ENCODE assay signal across 8 cellular contexts in the genomic region with DNA sequence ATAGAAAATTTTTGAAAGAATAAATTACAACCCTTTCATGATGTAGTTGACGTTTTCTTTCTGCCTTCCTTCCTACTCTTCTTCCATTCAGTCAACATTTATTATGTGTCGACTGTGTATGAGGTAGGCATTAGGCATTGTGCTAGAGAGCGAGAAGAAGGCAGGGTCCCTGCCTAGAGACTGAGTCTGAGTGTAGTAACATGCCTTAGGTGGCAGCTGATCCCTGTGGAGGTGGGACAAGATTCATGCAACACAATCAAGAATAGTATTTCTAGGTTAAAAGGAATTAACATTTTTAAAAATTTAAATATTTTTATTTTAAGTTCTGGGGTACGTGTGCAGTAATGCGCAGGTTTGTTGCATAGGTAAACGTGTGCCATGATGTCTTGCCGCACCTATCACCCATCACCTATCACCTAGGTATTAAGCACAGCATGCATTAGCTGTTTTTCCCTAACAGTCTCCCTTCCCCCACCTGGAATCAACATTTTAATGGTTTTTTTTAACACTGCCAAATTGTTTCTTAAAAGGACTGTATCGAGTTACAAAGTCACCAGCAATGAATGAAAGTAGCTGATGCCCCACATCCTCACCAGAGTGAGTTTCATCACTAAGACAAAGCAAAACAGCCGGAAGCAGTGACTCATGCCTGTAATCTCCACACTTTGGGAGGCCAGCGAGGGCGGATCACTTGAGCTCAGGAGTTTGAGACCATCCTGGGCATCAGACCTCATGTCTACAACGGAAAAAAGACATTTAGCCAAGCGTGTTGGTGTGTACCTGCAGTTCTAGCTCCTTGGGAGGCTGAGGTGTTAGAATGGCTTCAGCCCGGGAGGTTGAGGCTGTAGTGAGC.
DNase-seq lines count a peak whose midpoint lies in the region; ATAC-seq and TF ChIP-seq lines count a peak whose summit lies in the region.

No MANE protein-coding gene starts in this region.

- no peak for TF ChIP-seq RAD21 in liver (IDR thresholded peaks at IDR 0.05)

- no peak for TF ChIP-seq POLR2A in transverse colon (IDR thresholded peaks at IDR 0.05)

- no TSS peak for BruUV-seq in OCI-LY7 (replicated peaks; lab: Mats Ljungman, UMichigan)

- H3K27me3 ChIP-seq in liver (ENCODE audit: control insufficient read depth in 4 of 4, insufficient read depth in 4 of 4, low read length in 3 of 4) (no peaks in the 10 kb centered on the region), transverse colon (no peaks in the 10 kb centered on the region)

- peaks cover 0 to 3% (median 2%) of the 10 kb centered on the region in 4 donors for H3K4me1 ChIP-seq in liver (ENCODE audit: control insufficient read depth in 4 of 4, insufficient read depth in 4 of 4, low read length in 3 of 4)
- H3K4me1 ChIP-seq in transverse colon, result no peaks in the 10 kb centered on the region
- H3K4me1 ChIP-seq in OCI-LY7 (ENCODE audit: insufficient read depth, low read length, poor library complexity, severe bottlenecking), result no peaks in the 10 kb centered on the region

- H3K27ac Mint-ChIP-seq in activated naive CD4-positive, alpha-beta T cell treated with anti-CD3 and anti-CD28 coated beads for 36 hours, result no peak overlapping the region

- DNase-seq in activated naive CD4-positive, alpha-beta T cell treated with anti-CD3 and anti-CD28 coated beads for 36 hours, result peak; percentile 31
- no peak for DNase-seq in activated naive CD4-positive, alpha-beta T cell (lab: John Stamatoyannopoulos, UW)
- peak; percentile 94 for DNase-seq in NOMO-1 treated with DMSO at 0.1 percent for 48 hours (lab: John Stamatoyannopoulos, UW; ENCODE audit: unreplicated experiment)
- peak; percentile 90 for DNase-seq in astrocyte of the hippocampus (ENCODE audit: low read depth, low spot score)
- no peak for DNase-seq in transverse colon
- DNase-seq in OCI-LY7 (ENCODE audit: low spot score), result no peak

- H4K20me1 ChIP-seq in OCI-LY7 (ENCODE audit: insufficient read depth, low read length), result no peaks in the 10 kb centered on the region

- WGBS in liver, result 76% methylated on average over 14 of the region's 14 CpGs
- 66 to 82% methylated on average over 7 to 14 of the region's 14 CpGs for WGBS in transverse colon (ENCODE audit: low coverage in 1 of 2), 2 donors

- H3K36me3 ChIP-seq in liver (ENCODE audit: control insufficient read depth in 4 of 4, insufficient read depth in 3 of 4, low read depth in 1 of 4, low read length in 3 of 4) (no peaks in the 10 kb centered on the region), transverse colon (no peaks in the 10 kb centered on the region), OCI-LY7 (ENCODE audit: insufficient read depth, low read length) (no peaks in the 10 kb centered on the region)

- no peak overlapping the region for H3K9ac ChIP-seq in liver (ENCODE audit: low read depth in 1 of 2, low read length in 2 of 2)

- peaks cover 6% of the 10 kb centered on the region for H3K9me3 Mint-ChIP-seq in activated naive CD4-positive, alpha-beta T cell treated with anti-CD3 and anti-CD28 coated beads for 36 hours

- peaks cover 32% of the 10 kb centered on the region for H3K4me1 Mint-ChIP-seq in activated naive CD4-positive, alpha-beta T cell treated with anti-CD3 and anti-CD28 coated beads for 36 hours (ENCODE audit: low read depth)

- no peaks in the 10 kb centered on the region for H3K9me3 ChIP-seq in liver (ENCODE audit: control insufficient read depth in 4 of 4, low read length in 3 of 4)
- no peaks in the 10 kb centered on the region for H3K9me3 ChIP-seq in transverse colon
- no peaks in the 10 kb centered on the region for H3K9me3 ChIP-seq in OCI-LY7 (ENCODE audit: low read length)

- in situ Hi-C loops in transverse colon (cut with MboI; ENCODE audit: low pct_ligation_motif_present in 1 of 4, low pct_unique_long_range_greater_than_20kb in 1 of 4, low sequenced_read_pairs in 3 of 4), result no loop called here

- intact Hi-C loops in activated naive CD4-positive, alpha-beta T cell treated with anti-CD3 and anti-CD28 coated beads for 36 hours (cut with micrococcal nuclease), result loop anchor here (5.0 kb wide), 1 partner anchor 86 kb away; the partner anchor contains the start of gene WWC2
- intact Hi-C loops in transverse colon (cut with DNase I; ENCODE audit: low total_unique reads) (no loop called here), OCI-LY7 (cut with micrococcal nuclease; ENCODE audit: unreplicated experiment) (no loop called here)

- no peaks in the 10 kb centered on the region for H3K79me2 ChIP-seq in OCI-LY7 (ENCODE audit: insufficient read depth, low read depth, low read length)

- peaks cover 7% of the 10 kb centered on the region for H3K36me3 Mint-ChIP-seq in activated naive CD4-positive, alpha-beta T cell treated with anti-CD3 and anti-CD28 coated beads for 36 hours (ENCODE audit: low read depth)

- no peak for TF ChIP-seq EP300 in transverse colon (IDR thresholded peaks at IDR 0.05; ENCODE audit: low read depth)

- TF ChIP-seq CTCF in liver (IDR thresholded peaks at IDR 0.05; ENCODE audit: low read depth, low read length, missing input control) (no peak), transverse colon (IDR thresholded peaks at IDR 0.05) (no peak), OCI-LY7 (conservative IDR thresholded peaks at IDR 0.05; ENCODE audit: low read length) (no peak)

- no peaks in the 10 kb centered on the region for H3K27me3 Mint-ChIP-seq in activated naive CD4-positive, alpha-beta T cell treated with anti-CD3 and anti-CD28 coated beads for 36 hours (ENCODE audit: low read depth)

- H3K4me3 ChIP-seq in liver (ENCODE audit: low read depth in 1 of 3, low read length in 3 of 3) (no peak overlapping the region), transverse colon (no peak overlapping the region), OCI-LY7 (ENCODE audit: low read depth, low read length, poor library complexity, severe bottlenecking) (no peak overlapping the region)

- POLR2A ChIA-PET in OCI-LY7 (lab: Charles Lee), result no interaction called here

- H3K9me2 ChIP-seq in OCI-LY7 (ENCODE audit: insufficient read depth, low read length), result no peaks in the 10 kb centered on the region

- ATAC-seq in HG03378 (IDR thresholded peaks at IDR 0.05; ENCODE audit: unreplicated experiment), result no peak

- H2AFZ ChIP-seq in OCI-LY7 (ENCODE audit: low read length), result no peak overlapping the region

- H3K27ac ChIP-seq in liver (ENCODE audit: low read depth in 1 of 2, low read length in 2 of 2) (no peak overlapping the region), transverse colon (no peak overlapping the region), OCI-LY7 (ENCODE audit: low read depth, low read length, poor library complexity, severe bottlenecking) (no peak overlapping the region)

- H3K4me2 ChIP-seq in OCI-LY7 (ENCODE audit: low read length), result no peak overlapping the region

- CTCF ChIA-PET in activated naive CD4-positive, alpha-beta T cell treated with anti-CD3 and anti-CD28 coated beads for 36 hours (lab: Charles Lee), result no interaction called here
- CTCF ChIA-PET in OCI-LY7 (lab: Charles Lee; ENCODE audit: unreplicated experiment), result no interaction called here

- no peak overlapping the region for H3K4me3 Mint-ChIP-seq in activated naive CD4-positive, alpha-beta T cell treated with anti-CD3 and anti-CD28 coated beads for 36 hours

TF ChIP-seq in liver, 16 proteins besides CTCF, POLR2A, EP300 and RAD21:
- TF ChIP-seq, protein P1, sequence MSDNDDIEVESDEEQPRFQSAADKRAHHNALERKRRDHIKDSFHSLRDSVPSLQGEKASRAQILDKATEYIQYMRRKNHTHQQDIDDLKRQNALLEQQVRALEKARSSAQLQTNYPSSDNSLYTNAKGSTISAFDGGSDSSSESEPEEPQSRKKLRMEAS (IDR thresholded peaks at IDR 0.05), result no peak
- peak; percentile 56 to 83 for TF ChIP-seq JUND (IDR thresholded peaks at IDR 0.05)

Comparison
In these comparisons a context has a peak if more than half of its experiments do, and no peak if none do; other contexts are left out.
1. DNase-seq: peak in activated naive CD4-positive, alpha-beta T cell treated with anti-CD3 and anti-CD28 coated beads for 36 hours (single experiment), NOMO-1 treated with DMSO at 0.1 percent for 48 hours (single experiment) and astrocyte of the hippocampus (single experiment); none in activated naive CD4-positive, alpha-beta T cell (0 of 4), transverse colon (single experiment) and OCI-LY7 (single experiment).